In the genomic region with DNA sequence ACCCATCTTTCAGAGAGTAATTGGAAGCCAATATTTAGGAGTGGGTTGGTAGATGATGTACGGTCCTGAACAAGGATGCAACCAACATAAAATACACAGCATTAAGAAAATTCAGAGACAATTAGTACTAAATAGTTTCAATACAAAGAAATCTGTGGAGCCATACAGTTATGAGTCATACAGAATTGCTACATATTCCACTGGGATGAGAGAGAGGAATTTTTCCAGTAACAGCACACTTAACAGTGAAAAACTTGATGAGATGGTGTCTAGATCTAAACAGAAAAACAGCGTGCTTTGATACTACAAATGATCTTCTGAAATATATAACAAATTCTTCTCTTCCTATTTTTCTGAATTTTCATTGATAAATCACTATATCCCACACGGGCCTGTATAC, we compare ENCODE assay signal across 1 cellular context.
TF ChIP-seq lines count a peak whose summit lies in the region.

No MANE protein-coding gene starts in this region.

TF ChIP-seq in WTC11, 78 proteins besides CTCF, POLR2A, EP300 and RAD21 (continued from another document):
- TF ChIP-seq, protein P1, sequence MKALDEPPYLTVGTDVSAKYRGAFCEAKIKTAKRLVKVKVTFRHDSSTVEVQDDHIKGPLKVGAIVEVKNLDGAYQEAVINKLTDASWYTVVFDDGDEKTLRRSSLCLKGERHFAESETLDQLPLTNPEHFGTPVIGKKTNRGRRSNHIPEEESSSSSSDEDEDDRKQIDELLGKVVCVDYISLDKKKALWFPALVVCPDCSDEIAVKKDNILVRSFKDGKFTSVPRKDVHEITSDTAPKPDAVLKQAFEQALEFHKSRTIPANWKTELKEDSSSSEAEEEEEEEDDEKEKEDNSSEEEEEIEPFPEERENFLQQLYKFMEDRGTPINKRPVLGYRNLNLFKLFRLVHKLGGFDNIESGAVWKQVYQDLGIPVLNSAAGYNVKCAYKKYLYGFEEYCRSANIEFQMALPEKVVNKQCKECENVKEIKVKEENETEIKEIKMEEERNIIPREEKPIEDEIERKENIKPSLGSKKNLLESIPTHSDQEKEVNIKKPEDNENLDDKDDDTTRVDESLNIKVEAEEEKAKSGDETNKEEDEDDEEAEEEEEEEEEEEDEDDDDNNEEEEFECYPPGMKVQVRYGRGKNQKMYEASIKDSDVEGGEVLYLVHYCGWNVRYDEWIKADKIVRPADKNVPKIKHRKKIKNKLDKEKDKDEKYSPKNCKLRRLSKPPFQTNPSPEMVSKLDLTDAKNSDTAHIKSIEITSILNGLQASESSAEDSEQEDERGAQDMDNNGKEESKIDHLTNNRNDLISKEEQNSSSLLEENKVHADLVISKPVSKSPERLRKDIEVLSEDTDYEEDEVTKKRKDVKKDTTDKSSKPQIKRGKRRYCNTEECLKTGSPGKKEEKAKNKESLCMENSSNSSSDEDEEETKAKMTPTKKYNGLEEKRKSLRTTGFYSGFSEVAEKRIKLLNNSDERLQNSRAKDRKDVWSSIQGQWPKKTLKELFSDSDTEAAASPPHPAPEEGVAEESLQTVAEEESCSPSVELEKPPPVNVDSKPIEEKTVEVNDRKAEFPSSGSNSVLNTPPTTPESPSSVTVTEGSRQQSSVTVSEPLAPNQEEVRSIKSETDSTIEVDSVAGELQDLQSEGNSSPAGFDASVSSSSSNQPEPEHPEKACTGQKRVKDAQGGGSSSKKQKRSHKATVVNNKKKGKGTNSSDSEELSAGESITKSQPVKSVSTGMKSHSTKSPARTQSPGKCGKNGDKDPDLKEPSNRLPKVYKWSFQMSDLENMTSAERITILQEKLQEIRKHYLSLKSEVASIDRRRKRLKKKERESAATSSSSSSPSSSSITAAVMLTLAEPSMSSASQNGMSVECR (CRISPR knock-in tag; IDR thresholded peaks at IDR 0.05; ENCODE audit: borderline replicate concordance), result no peak
- no peak for TF ChIP-seq CDX4 (CRISPR knock-in tag; IDR thresholded peaks at IDR 0.05; ENCODE audit: borderline replicate concordance)
- no peak for TF ChIP-seq USF1 (CRISPR knock-in tag; IDR thresholded peaks at IDR 0.05)
- no peak for TF ChIP-seq FOXP1 (CRISPR knock-in tag; IDR thresholded peaks at IDR 0.05; ENCODE audit: borderline replicate concordance)
